In genomic region chr1:202170726-202171125, GRCh38 we compare ENCODE assay signal across 24 cellular contexts. TPM values are rescaled to one million over a fixed set of nuclear protein-coding genes. Genes with fewer than 3 reads are reported as not detected.
DNase-seq lines count a peak whose midpoint lies in the region; ATAC-seq and TF ChIP-seq lines count a peak whose summit lies in the region.
"Had no signal": no experiment of that assay in that cellular context is flagged by ENCODE, and none has a peak within 500 bp of the region (broad histone marks: within the 10 kb centered on the region; RNA-seq: fewer than 3 reads in every experiment).

No MANE protein-coding gene starts in this region.

- H3K4me1 ChIP-seq in A673 (ENCODE audit: insufficient read depth, low read length, poor library complexity, severe bottlenecking), result peaks cover 7% of the 10 kb centered on the region

- no peaks in the 10 kb centered on the region for H3K27me3 Mint-ChIP-seq in activated CD8-positive, alpha-beta T cell treated with anti-CD3 and anti-CD28 coated beads, Interleukin-2, amount 10 ng/mL, durations not matched to agents 7 days and 5 days (ENCODE audit: low read depth)
- H3K27me3 Mint-ChIP-seq: activated CD4-positive, alpha-beta memory T cell treated with anti-CD3 and anti-CD28 coated beads for 36 hours had no signal

- peak; percentile 90 for DNase-seq in NCI-H2107 treated with DMSO at 0.1 percent for 48 hours (lab: John Stamatoyannopoulos, UW; ENCODE audit: unreplicated experiment)
- DNase-seq in NCI-H2107 (lab: John Stamatoyannopoulos, UW), result no peak
- peak; percentile 94 for DNase-seq in DMS 273 (lab: John Stamatoyannopoulos, UW; ENCODE audit: unreplicated experiment)
- peak; percentile 80 to 91 for DNase-seq in NCI-H524 (lab: John Stamatoyannopoulos, UW)
- DNase-seq in activated CD8-positive, alpha-beta T cell treated with anti-CD3 and anti-CD28 coated beads, Interleukin-2, amount 10 ng/mL, durations not matched to agents 7 days and 5 days, result peak; percentile 43
- DNase-seq in GM03348 (ENCODE audit: low spot score), result no peak
- DNase-seq in A673 (ENCODE audit: low spot score), result no peak
- DNase-seq in stimulated activated CD8-positive, alpha-beta memory T cell treated with anti-CD3 and anti-CD28 coated beads, Interleukin-4, amount 100 ng/mL, for 48 hours, result no peak
- DNase-seq: ACHN; activated CD4-positive, alpha-beta memory T cell treated with anti-CD3 and anti-CD28 coated beads for 36 hours; activated naive CD4-positive, alpha-beta T cell treated with anti-CD3 and anti-CD28 coated beads, Interleukin-2, amount 50 U/mL, for 16 hours; activated T-cell treated with anti-CD3 and anti-CD28 coated beads, Interleukin-2, amount 50 U/mL, for 48 hours; endodermal cell; heart right ventricle; immature natural killer cell; KBM-7; NCI-H1105 treated with DMSO at 0.1 percent for 48 hours; stimulated activated naive CD4-positive, alpha-beta T cell; SW 1271; trophoblast cell had no signal

- no peak overlapping the region for H3K27ac ChIP-seq in A673 (ENCODE audit: low read depth, low read length, poor library complexity, severe bottlenecking)
- H3K27ac ChIP-seq: heart right ventricle, RWPE1 had no signal

- no peak overlapping the region for H3K4me3 Mint-ChIP-seq in activated CD8-positive, alpha-beta T cell treated with anti-CD3 and anti-CD28 coated beads, Interleukin-2, amount 10 ng/mL, durations not matched to agents 7 days and 5 days
- H3K4me3 Mint-ChIP-seq: activated CD4-positive, alpha-beta memory T cell treated with anti-CD3 and anti-CD28 coated beads for 36 hours; endodermal cell; immature natural killer cell had no signal

- no peak for TF ChIP-seq CTCF in A673 (conservative IDR thresholded peaks at IDR 0.05; ENCODE audit: low read depth, low read length)

- no peaks in the 10 kb centered on the region for H3K9me3 Mint-ChIP-seq in activated CD8-positive, alpha-beta T cell treated with anti-CD3 and anti-CD28 coated beads, Interleukin-2, amount 10 ng/mL, durations not matched to agents 7 days and 5 days (ENCODE audit: insufficient read depth)
- H3K9me3 Mint-ChIP-seq: activated CD4-positive, alpha-beta memory T cell treated with anti-CD3 and anti-CD28 coated beads for 36 hours; endodermal cell; immature natural killer cell had no signal

- no peaks in the 10 kb centered on the region for H3K36me3 Mint-ChIP-seq in activated CD8-positive, alpha-beta T cell treated with anti-CD3 and anti-CD28 coated beads, Interleukin-2, amount 10 ng/mL, durations not matched to agents 7 days and 5 days (ENCODE audit: low read depth)
- H3K36me3 Mint-ChIP-seq: activated CD4-positive, alpha-beta memory T cell treated with anti-CD3 and anti-CD28 coated beads for 36 hours; immature natural killer cell had no signal

- intact Hi-C loops in A673 (cut with micrococcal nuclease; ENCODE audit: unreplicated experiment), result no loop called here

- peak; percentile 49 for ATAC-seq in activated CD8-positive, alpha-beta T cell treated with anti-CD3 and anti-CD28 coated beads, Interleukin-2, amount 10 ng/mL, durations not matched to agents 7 days and 5 days

- no peaks in the 10 kb centered on the region for H3K9me3 ChIP-seq in A673 (ENCODE audit: low read depth, low read length, poor library complexity, severe bottlenecking)
- H3K9me3 ChIP-seq: heart right ventricle had no signal

- BruUV-seq in A673 (replicated peaks; lab: Mats Ljungman, UMichigan), result no TSS peak

- no peak overlapping the region for H3K4me3 ChIP-seq in A673 (ENCODE audit: low read depth, low read length, poor library complexity, severe bottlenecking)
- H3K4me3 ChIP-seq: heart right ventricle had no signal

- POLR2A ChIA-PET in activated CD8-positive, alpha-beta T cell treated with anti-CD3 and anti-CD28 coated beads, Interleukin-2, amount 10 ng/mL, durations not matched to agents 7 days and 5 days (lab: Charles Lee), result interaction anchor here (0.6 to 2.6 kb wide), 4 partner anchors 10 to 204 kb away, joined by 3 to 15 read pairs (median 4); partner anchors contain the start of gene PTPN7
- POLR2A ChIA-PET in A673 (lab: Charles Lee; ENCODE audit: low non-redundant PET), result no interaction called here

- CTCF ChIA-PET in activated CD8-positive, alpha-beta T cell treated with anti-CD3 and anti-CD28 coated beads, Interleukin-2, amount 10 ng/mL, durations not matched to agents 7 days and 5 days (lab: Charles Lee), result interaction anchor here (1.5 to 2.9 kb wide), 3 partner anchors 9 to 22 kb away, joined by 3 to 30 read pairs (median 20); partner anchors contain the start of gene PTPN7
- CTCF ChIA-PET in A673 (lab: Charles Lee), result interaction anchor here (0.6 kb wide), 1 partner anchor 127 kb away, joined by 4 read pairs; no protein-coding TSS in a partner anchor

- peaks cover 23% of the 10 kb centered on the region for H3K4me1 Mint-ChIP-seq in activated CD8-positive, alpha-beta T cell treated with anti-CD3 and anti-CD28 coated beads, Interleukin-2, amount 10 ng/mL, durations not matched to agents 7 days and 5 days (ENCODE audit: low read depth)

- H3K27me3 ChIP-seq in A673 (replicated peaks; ENCODE audit: insufficient read depth, low read depth, low read length, poor library complexity), result no peaks in the 10 kb centered on the region
- H3K27me3 ChIP-seq: heart right ventricle had no signal

- no peaks in the 10 kb centered on the region for H3K36me3 ChIP-seq in A673 (ENCODE audit: insufficient read depth, low read length, poor library complexity, severe bottlenecking)
- H3K36me3 ChIP-seq: heart right ventricle had no signal

- no peak overlapping the region for H3K27ac Mint-ChIP-seq in activated CD8-positive, alpha-beta T cell treated with anti-CD3 and anti-CD28 coated beads, Interleukin-2, amount 10 ng/mL, durations not matched to agents 7 days and 5 days
- H3K27ac Mint-ChIP-seq: activated CD4-positive, alpha-beta memory T cell treated with anti-CD3 and anti-CD28 coated beads for 36 hours; endodermal cell; immature natural killer cell had no signal

RNA-seq across cellular contexts. Expression of gene PTPN7, which starts 10.3 kb away (rescaled TPM):
- total RNA-seq in activated CD8-positive, alpha-beta T cell treated with anti-CD3 and anti-CD28 coated beads, Interleukin-2, amount 10 ng/mL, durations not matched to agents 7 days and 5 days, result 100 to 1,000 TPM; 242 to 255 TPM
- total RNA-seq in A673 (2021), result 0.72 and 2.2 TPM in 2 replicates
- total RNA-seq: endodermal cell, fibroblast of lung, NCI-H460, osteoblast had no signal

RNA-seq across cellular contexts. Expression of gene LGR6, which starts 22.9 kb away (rescaled TPM):
- under 1 TPM in 1 of 2 experiments, not detected in 1; 0.08 TPM for total RNA-seq in activated CD8-positive, alpha-beta T cell treated with anti-CD3 and anti-CD28 coated beads, Interleukin-2, amount 10 ng/mL, durations not matched to agents 7 days and 5 days
- not detected in 2 replicates for total RNA-seq in A673 (2021)
- total RNA-seq: fibroblast of lung, osteoblast had no signal

RNA-seq across cellular contexts. Expression of gene ARL8A, which starts 26.2 kb away (rescaled TPM):
- 10 to 100 TPM; 39.7 to 42.0 TPM for total RNA-seq in activated CD8-positive, alpha-beta T cell treated with anti-CD3 and anti-CD28 coated beads, Interleukin-2, amount 10 ng/mL, durations not matched to agents 7 days and 5 days
- total RNA-seq in A673 (2021), result 41.9 and 48.3 TPM in 2 replicates

RNA-seq across cellular contexts. Expression of gene GPR37L1, which starts 48.0 kb away (rescaled TPM):
- not detected for total RNA-seq in activated CD8-positive, alpha-beta T cell treated with anti-CD3 and anti-CD28 coated beads, Interleukin-2, amount 10 ng/mL, durations not matched to agents 7 days and 5 days
- total RNA-seq in A673 (2021), result not detected in 2 replicates
- total RNA-seq: activated CD4-positive, alpha-beta memory T cell treated with anti-CD3 and anti-CD28 coated beads for 36 hours; fibroblast of lung; NCI-H460; osteoblast had no signal

Comparison
In these comparisons a context has a peak if more than half of its experiments do, and no peak if none do; other contexts are left out.
1. DNase-seq: peak in NCI-H2107 treated with DMSO at 0.1 percent for 48 hours (single experiment), DMS 273 (single experiment), NCI-H524 (2 of 2) and activated CD8-positive, alpha-beta T cell treated with anti-CD3 and anti-CD28 coated beads, Interleukin-2, amount 10 ng/mL, durations not matched to agents 7 days and 5 days (single experiment); none in NCI-H2107 (single experiment), GM03348 (single experiment), A673 (single experiment) and stimulated activated CD8-positive, alpha-beta memory T cell treated with anti-CD3 and anti-CD28 coated beads, Interleukin-4, amount 100 ng/mL, for 48 hours (single experiment).
2. RNA of gene PTPN7, which starts 10.3 kb away (total RNA-seq): 242 to 255 TPM in activated CD8-positive, alpha-beta T cell treated with anti-CD3 and anti-CD28 coated beads, Interleukin-2, amount 10 ng/mL, durations not matched to agents 7 days and 5 days; 0.72 to 2.2 TPM in A673; every median in the first group is over 10 times any median in the second.